Comparison of ENCODE assay signal across 21 cellular contexts in the genomic region with DNA sequence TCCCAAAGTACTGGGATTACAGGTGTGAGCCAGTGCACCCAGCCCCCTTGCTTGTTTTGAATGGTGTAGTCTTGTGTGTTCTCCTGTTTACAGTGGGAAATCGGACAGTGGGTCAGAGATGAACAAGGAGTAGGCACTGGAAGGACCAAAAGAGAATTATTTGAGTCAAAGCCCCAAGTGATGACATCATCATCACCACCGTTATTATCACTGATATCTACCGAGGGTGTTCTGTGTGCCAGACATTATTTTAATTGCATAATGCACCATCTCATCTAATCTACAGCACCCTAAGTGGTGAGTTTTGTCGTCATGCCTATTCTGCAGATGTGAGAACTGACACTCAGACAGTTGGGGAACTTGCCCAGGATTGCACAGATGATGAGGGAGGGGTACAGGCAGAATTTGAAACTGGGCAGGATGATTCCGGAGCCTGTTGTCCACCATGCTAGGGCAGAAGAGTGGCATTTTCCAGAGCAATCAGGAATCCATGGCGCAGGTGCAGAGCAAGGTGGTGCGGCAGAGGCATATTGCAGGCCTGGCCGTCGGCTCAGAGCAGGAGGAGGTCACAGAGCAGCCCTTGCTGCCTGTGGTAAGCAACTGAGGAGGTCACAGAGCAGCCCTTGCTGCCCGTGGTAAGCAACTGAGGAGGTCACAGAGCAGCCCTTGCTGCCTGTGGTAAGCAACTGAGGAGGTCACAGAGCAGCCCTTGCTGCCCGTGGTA.
"Had no signal": no experiment of that assay in that cellular context is flagged by ENCODE, and none has a peak within 500 bp of the region (broad histone marks: within the 10 kb centered on the region; RNA-seq: fewer than 3 reads in every experiment).

No MANE protein-coding gene starts in this region.

- H3K9me3 Mint-ChIP-seq: activated CD4-positive, alpha-beta T cell treated with anti-CD3 and anti-CD28 coated beads, Interleukin-2, amount 10 ng/mL, durations not matched to agents 7 days and 5 days; activated T-cell treated with anti-CD3 and anti-CD28 coated beads, Interleukin-2, amount 50 U/mL, for 4 hours had no signal

- H3K27ac Mint-ChIP-seq: activated CD4-positive, alpha-beta memory T cell treated with anti-CD3 and anti-CD28 coated beads for 36 hours; activated CD4-positive, alpha-beta T cell treated with anti-CD3 and anti-CD28 coated beads, Interleukin-2, amount 10 ng/mL, durations not matched to agents 7 days and 5 days; activated naive CD4-positive, alpha-beta T cell treated with anti-CD3 and anti-CD28 coated beads for 36 hours had no signal

- ATAC-seq: activated T-cell treated with anti-CD3 and anti-CD28 coated beads, Interleukin-2, amount 50 U/mL, for 4 hours; Right ventricle myocardium inferior had no signal

- H3K27ac ChIP-seq: PC-9, SK-N-MC, VCaP had no signal

- H3K4me3 ChIP-seq: PC-9, SK-N-MC had no signal

- DNase-seq: activated CD4-positive, alpha-beta memory T cell treated with anti-CD3 and anti-CD28 coated beads for 36 hours; activated CD4-positive, alpha-beta T cell treated with anti-CD3 and anti-CD28 coated beads, Interleukin-2, amount 10 ng/mL, durations not matched to agents 7 days and 5 days; activated CD4-positive, CD25-positive, alpha-beta regulatory T cell; activated CD8-positive, alpha-beta memory T cell treated with anti-CD3 and anti-CD28 coated beads for 24 hours; activated effector memory CD4-positive, alpha-beta T cell treated with anti-CD3 and anti-CD28 coated beads, Interleukin-2, amount 50 U/mL, for 16 hours; activated naive CD4-positive, alpha-beta T cell treated with anti-CD3 and anti-CD28 coated beads for 36 hours; activated T-cell treated with anti-CD3 and anti-CD28 coated beads, Interleukin-2, amount 50 U/mL, for 4 hours; amniotic stem cell; MM.1S; NCI-H1105 treated with DMSO at 0.1 percent for 48 hours; NCI-H1436 treated with DMSO at 0.1 percent for 48 hours; NCI-H187 treated with DMSO at 0.1 percent for 48 hours; NCI-H2081 treated with DMSO at 0.1 percent for 48 hours; NCI-H446; NCI-H524; PC-9; T-helper 1 cell had no signal

- H3K4me2 ChIP-seq: PC-9 had no signal

- H3K4me1 Mint-ChIP-seq: activated CD4-positive, alpha-beta T cell treated with anti-CD3 and anti-CD28 coated beads, Interleukin-2, amount 10 ng/mL, durations not matched to agents 7 days and 5 days had no signal

- H2AFZ ChIP-seq: PC-9 had no signal

- H3K4me3 Mint-ChIP-seq: activated CD4-positive, alpha-beta memory T cell treated with anti-CD3 and anti-CD28 coated beads for 36 hours; activated CD4-positive, alpha-beta T cell treated with anti-CD3 and anti-CD28 coated beads, Interleukin-2, amount 10 ng/mL, durations not matched to agents 7 days and 5 days; activated naive CD4-positive, alpha-beta T cell treated with anti-CD3 and anti-CD28 coated beads for 36 hours; activated T-cell treated with anti-CD3 and anti-CD28 coated beads, Interleukin-2, amount 50 U/mL, for 4 hours; brain had no signal

- H3K36me3 Mint-ChIP-seq: brain had no signal
